ENCODE assay signal across 1 cellular context in genomic region chr6:27837636-27838512, GRCh38.
TF ChIP-seq lines count a peak whose summit lies in the region.

No MANE protein-coding gene starts in this region.

TF ChIP-seq in H1, 55 proteins besides CTCF, POLR2A, EP300 and RAD21 (continued from another document):
- TF ChIP-seq ATF2 (IDR thresholded peaks at IDR 0.05; ENCODE audit: low read length) = peak; percentile 78
- peak; percentile 79 for TF ChIP-seq SIRT6 (IDR thresholded peaks at IDR 0.05; ENCODE audit: low read length)
- TF ChIP-seq TAF7 (optimal IDR thresholded peaks at IDR 0.05; ENCODE audit: borderline replicate concordance, low read depth, low read length) = peak; percentile 84
